Comparison of ENCODE assay signal across 1 cellular context in genomic region chr4:53477666-53478065, GRCh38.
TF ChIP-seq lines count a peak whose summit lies in the region.

No MANE protein-coding gene starts in this region.

TF ChIP-seq in WTC11, 78 proteins besides CTCF, POLR2A, EP300 and RAD21:
- TF ChIP-seq, protein P1, sequence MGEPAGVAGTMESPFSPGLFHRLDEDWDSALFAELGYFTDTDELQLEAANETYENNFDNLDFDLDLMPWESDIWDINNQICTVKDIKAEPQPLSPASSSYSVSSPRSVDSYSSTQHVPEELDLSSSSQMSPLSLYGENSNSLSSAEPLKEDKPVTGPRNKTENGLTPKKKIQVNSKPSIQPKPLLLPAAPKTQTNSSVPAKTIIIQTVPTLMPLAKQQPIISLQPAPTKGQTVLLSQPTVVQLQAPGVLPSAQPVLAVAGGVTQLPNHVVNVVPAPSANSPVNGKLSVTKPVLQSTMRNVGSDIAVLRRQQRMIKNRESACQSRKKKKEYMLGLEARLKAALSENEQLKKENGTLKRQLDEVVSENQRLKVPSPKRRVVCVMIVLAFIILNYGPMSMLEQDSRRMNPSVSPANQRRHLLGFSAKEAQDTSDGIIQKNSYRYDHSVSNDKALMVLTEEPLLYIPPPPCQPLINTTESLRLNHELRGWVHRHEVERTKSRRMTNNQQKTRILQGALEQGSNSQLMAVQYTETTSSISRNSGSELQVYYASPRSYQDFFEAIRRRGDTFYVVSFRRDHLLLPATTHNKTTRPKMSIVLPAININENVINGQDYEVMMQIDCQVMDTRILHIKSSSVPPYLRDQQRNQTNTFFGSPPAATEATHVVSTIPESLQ (CRISPR knock-in tag; IDR thresholded peaks at IDR 0.05): no peak
- TF ChIP-seq NR3C1 (CRISPR knock-in tag; conservative IDR thresholded peaks at IDR 0.05; ENCODE audit: low read depth): no peak
